In genomic region chr9:112338561-112338960, GRCh38 we compare ENCODE assay signal across 13 cellular contexts. TPM values are rescaled to one million over a fixed set of nuclear protein-coding genes. Genes with fewer than 3 reads are reported as not detected.
DNase-seq lines count a peak whose midpoint lies in the region; ATAC-seq and TF ChIP-seq lines count a peak whose summit lies in the region.
"Had no signal": no experiment of that assay in that cellular context is flagged by ENCODE, and none has a peak within 500 bp of the region (broad histone marks: within the 10 kb centered on the region; RNA-seq: fewer than 3 reads in every experiment).

No MANE protein-coding gene starts in this region.

- ATAC-seq in mucosa of descending colon (peak; percentile 41), GM21390 (IDR thresholded peaks at IDR 0.05; ENCODE audit: unreplicated experiment) (no peak)
- ATAC-seq: GM12878; naive thymus-derived CD4-positive, alpha-beta T cell had no signal

- H3K4me3 ChIP-seq in mucosa of descending colon (no peak overlapping the region), SJCRH30 (no peak overlapping the region), neural progenitor cell (no peak overlapping the region)
- H3K4me3 ChIP-seq: GM12878, MG63 had no signal

- no peak overlapping the region for H3K9ac ChIP-seq in neural progenitor cell

- H3K4me1 ChIP-seq in mucosa of descending colon (ENCODE audit: low read depth) (peaks cover 5% of the 10 kb centered on the region), SJCRH30 (peaks cover 11% of the 10 kb centered on the region), neural progenitor cell (no peaks in the 10 kb centered on the region)

- no peak overlapping the region for H3K4me3 Mint-ChIP-seq in chondrocyte (ENCODE audit: unreplicated experiment)
- H3K4me3 Mint-ChIP-seq in neural progenitor cell = no peak overlapping the region
- H3K4me3 Mint-ChIP-seq: naive thymus-derived CD4-positive, alpha-beta T cell had no signal

- no peaks in the 10 kb centered on the region for H3K27me3 Mint-ChIP-seq in chondrocyte (ENCODE audit: low read depth)
- H3K27me3 Mint-ChIP-seq in neural progenitor cell (ENCODE audit: insufficient read depth, low read depth) = peaks cover 5% of the 10 kb centered on the region
- H3K27me3 Mint-ChIP-seq: naive thymus-derived CD4-positive, alpha-beta T cell had no signal

- H3K36me3 ChIP-seq in mucosa of descending colon (ENCODE audit: low read depth) (no peaks in the 10 kb centered on the region), SJCRH30 (no peaks in the 10 kb centered on the region), neural progenitor cell (no peaks in the 10 kb centered on the region)
- H3K36me3 ChIP-seq: MG63 had no signal

- H3K27ac Mint-ChIP-seq in chondrocyte (ENCODE audit: unreplicated experiment) (peak overlapping the region; percentile 58), neural progenitor cell (no peak overlapping the region)
- H3K27ac Mint-ChIP-seq: naive thymus-derived CD4-positive, alpha-beta T cell had no signal

- no peaks in the 10 kb centered on the region for H3K27me3 ChIP-seq in SJCRH30
- no peaks in the 10 kb centered on the region for H3K27me3 ChIP-seq in neural progenitor cell
- H3K27me3 ChIP-seq: MG63 had no signal

- no peak overlapping the region for H2AFZ ChIP-seq in neural progenitor cell (replicated peaks)

- H3K9me3 Mint-ChIP-seq in chondrocyte (ENCODE audit: low read depth) = no peaks in the 10 kb centered on the region
- peaks cover 3% of the 10 kb centered on the region for H3K9me3 Mint-ChIP-seq in neural progenitor cell
- H3K9me3 Mint-ChIP-seq: naive thymus-derived CD4-positive, alpha-beta T cell had no signal

- TF ChIP-seq CTCF in chondrocyte (IDR thresholded peaks at IDR 0.05) (no peak), mucosa of descending colon (IDR thresholded peaks at IDR 0.05) (no peak), neural progenitor cell (IDR thresholded peaks at IDR 0.05) (no peak)

- no peaks in the 10 kb centered on the region for H4K20me1 ChIP-seq in neural progenitor cell (ENCODE audit: low read depth)

- no peak overlapping the region for H3K4me2 ChIP-seq in neural progenitor cell

- H3K4me1 Mint-ChIP-seq in chondrocyte (ENCODE audit: low read depth) = peaks cover 28% of the 10 kb centered on the region
- no peaks in the 10 kb centered on the region for H3K4me1 Mint-ChIP-seq in neural progenitor cell

- no peaks in the 10 kb centered on the region for H3K79me2 ChIP-seq in neural progenitor cell (ENCODE audit: low read depth)

- intact Hi-C loops in mucosa of descending colon (cut with DNase I, micrococcal nuclease) = no loop called here

- H3K27ac ChIP-seq in SJCRH30 = no peak overlapping the region
- H3K27ac ChIP-seq in neural progenitor cell = no peak overlapping the region

- DNase-seq in AG20443 (ENCODE audit: low spot score) = peak; percentile 70
- peak; percentile 65 for DNase-seq in LHCN-M2 (ENCODE audit: low read depth)
- DNase-seq in chondrocyte (ENCODE audit: low spot score) = no peak
- DNase-seq in mucosa of descending colon = peak in 1 of 3 donors; percentile 36
- no peak for DNase-seq in AML-193 (lab: John Stamatoyannopoulos, UW)
- DNase-seq in SJCRH30 = no peak
- no peak for DNase-seq in neural progenitor cell (ENCODE audit: low spot score)
- DNase-seq: activated T-cell treated with anti-CD3 and anti-CD28 coated beads for 4 hours; MG63; naive thymus-derived CD4-positive, alpha-beta T cell; NCI-H345 had no signal

- H3K36me3 Mint-ChIP-seq in chondrocyte (ENCODE audit: low read depth) (no peaks in the 10 kb centered on the region), neural progenitor cell (no peaks in the 10 kb centered on the region)

- H3K9me3 ChIP-seq in mucosa of descending colon (no peaks in the 10 kb centered on the region), SJCRH30 (replicated peaks) (no peaks in the 10 kb centered on the region), neural progenitor cell (ENCODE audit: low read depth) (no peaks in the 10 kb centered on the region)
- H3K9me3 ChIP-seq: MG63 had no signal

- peaks cover 11% of the 10 kb centered on the region for H3F3A ChIP-seq in neural progenitor cell (ENCODE audit: low read depth)

RNA-seq across cellular contexts. Expression of gene PTBP3, which starts 5.1 kb away (rescaled TPM):
- total RNA-seq in LHCN-M2 (2014; rRNA removed) (31.7 and 35.7 TPM in 2 replicates), chondrocyte (43.6 to 56.7 TPM (median 55.1 TPM) in 3 replicates), mucosa of descending colon (100 to 1,000 TPM in 2 of 3 donors, 10 to 100 TPM in 1; 69.3 to 132 (median 125) TPM), neural progenitor cell (ENCODE audit: low replicate concordance) (84.7 and 85.3 TPM in 2 replicates)
- 9.1 TPM for polyA plus RNA-seq in LHCN-M2 (2012)
- 65.7 and 73.0 TPM in 2 replicates for total RNA-seq in SJCRH30 (2014; rRNA removed; shearing (Covaris generic))

RNA-seq across cellular contexts. Expression of gene HSDL2, which starts 41.3 kb away (rescaled TPM):
- total RNA-seq in LHCN-M2 (2014; rRNA removed) (43.3 and 45.8 TPM in 2 replicates), chondrocyte (20.6 to 23.6 TPM (median 21.1 TPM) in 3 replicates), mucosa of descending colon (10 to 100 TPM; 35.7 to 40.8 (median 38.1) TPM), neural progenitor cell (ENCODE audit: low replicate concordance) (14.5 and 23.8 TPM in 2 replicates)
- polyA plus RNA-seq in LHCN-M2 (2012) = 19.2 TPM
- 39.0 and 41.4 TPM in 2 replicates for total RNA-seq in SJCRH30 (2014; rRNA removed; shearing (Covaris generic))

Comparison
In these comparisons a context has a peak if more than half of its experiments do, and no peak if none do; other contexts are left out.
1. DNase-seq: peak in AG20443 (single experiment) and LHCN-M2 (single experiment); none in chondrocyte (single experiment), AML-193 (0 of 2), SJCRH30 (0 of 2) and neural progenitor cell (single experiment).